13 cellular contexts compared by ENCODE assay signal in the genomic region with DNA sequence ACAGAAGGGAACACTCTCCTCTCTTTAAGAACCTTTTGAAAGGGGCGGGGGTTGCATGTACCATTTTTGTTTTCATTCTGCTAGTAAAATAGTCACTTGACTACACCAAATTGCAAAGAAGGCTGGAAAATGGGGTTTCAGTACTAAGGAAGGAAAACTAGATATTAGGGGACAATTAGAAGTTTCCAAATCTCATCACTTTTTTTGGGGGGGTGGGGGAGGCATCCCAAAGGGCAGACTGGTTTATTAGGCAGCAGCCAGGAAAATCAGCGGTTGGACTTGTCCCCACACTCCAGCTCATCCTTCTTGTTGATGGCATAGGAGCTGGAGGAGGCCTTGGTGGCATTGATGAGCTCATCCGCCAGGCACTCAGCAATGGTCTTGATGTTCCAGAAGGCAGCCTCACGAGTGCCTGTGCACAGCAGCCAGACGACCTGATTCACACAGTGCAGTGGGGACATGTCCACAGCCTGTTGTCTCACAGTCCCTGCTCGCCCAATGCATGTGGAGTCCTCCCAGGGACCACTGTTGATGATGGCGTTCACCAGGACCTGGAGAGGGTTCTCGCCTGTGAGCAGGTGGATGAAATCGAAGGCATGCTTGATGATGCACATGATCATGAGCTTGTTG. TPM values are rescaled to one million over a fixed set of nuclear protein-coding genes. Genes with fewer than 3 reads are reported as not detected.
A peak's percentile ranks its signal among the peaks of the same experiment; 100 is the strongest.
DNase-seq lines count a peak whose midpoint lies in the region; ATAC-seq and TF ChIP-seq lines count a peak whose summit lies in the region.
"Had no signal": no experiment of that assay in that cellular context is flagged by ENCODE, and none has a peak within 500 bp of the region (broad histone marks: within the 10 kb centered on the region; RNA-seq: fewer than 3 reads in every experiment).

No MANE protein-coding gene starts in this region.

- peak overlapping the region; percentile 78 for H2BK15ac ChIP-seq in neuronal stem cell (ENCODE audit: low read length)

- no peak for ATAC-seq in HG03159 (IDR thresholded peaks at IDR 0.05; ENCODE audit: unreplicated experiment)
- ATAC-seq: gastroesophageal sphincter had no signal

- no TSS peak for BruUV-seq in OCI-LY7 (replicated peaks; lab: Mats Ljungman, UMichigan)

- peaks cover 5% of the 10 kb centered on the region for H3K79me1 ChIP-seq in neuronal stem cell (ENCODE audit: low read depth, low read length)

- no peaks in the 10 kb centered on the region for H3K9me3 ChIP-seq in Karpas-422 (ENCODE audit: low read length)
- H3K9me3 ChIP-seq in neuronal stem cell (replicated peaks in 1 of 2; ENCODE audit: control insufficient read depth in 2 of 2, insufficient read depth in 1 of 2, low read depth in 1 of 2, low read length in 2 of 2) = no peaks in the 10 kb centered on the region
- no peaks in the 10 kb centered on the region for H3K9me3 ChIP-seq in OCI-LY7 (ENCODE audit: low read length)
- H3K9me3 ChIP-seq: gastroesophageal sphincter, neutrophil had no signal

- no peak overlapping the region for H3K18ac ChIP-seq in neuronal stem cell (ENCODE audit: low read length)

- H4K8ac ChIP-seq in neuronal stem cell (ENCODE audit: low read depth, low read length) = no peak overlapping the region

- peak overlapping the region; percentile 22 for H3K23ac ChIP-seq in neuronal stem cell (ENCODE audit: low read depth, low read length, poor library complexity)

- H4K91ac ChIP-seq in neuronal stem cell (ENCODE audit: low read depth, low read length, poor library complexity) = no peak overlapping the region

- peaks cover 15% of the 10 kb centered on the region for H3K4me1 Mint-ChIP-seq in activated CD4-positive, alpha-beta T cell treated with anti-CD3 and anti-CD28 coated beads, Interleukin-2, amount 10 ng/mL, durations not matched to agents 24 days and 14 days

- H3K4me2 ChIP-seq in Karpas-422 (ENCODE audit: low read depth, low read length, poor library complexity, severe bottlenecking) = peak overlapping the region; percentile 88
- H3K4me2 ChIP-seq in neuronal stem cell (ENCODE audit: insufficient read depth, low read length, poor library complexity, severe bottlenecking) = no peak overlapping the region
- no peak overlapping the region for H3K4me2 ChIP-seq in OCI-LY7 (ENCODE audit: low read length)

- H3K4me3 ChIP-seq in Karpas-422 (ENCODE audit: low read length) (no peak overlapping the region), neuronal stem cell (ENCODE audit: low read length in 2 of 2) (peak overlapping the region in 1 of 2 donors; percentile 64), OCI-LY7 (ENCODE audit: low read depth, low read length, poor library complexity, severe bottlenecking) (no peak overlapping the region)

- H3K36me3 Mint-ChIP-seq in activated CD4-positive, alpha-beta T cell treated with anti-CD3 and anti-CD28 coated beads, Interleukin-2, amount 10 ng/mL, durations not matched to agents 24 days and 14 days (ENCODE audit: low read depth) = no peaks in the 10 kb centered on the region

- DNase-seq in activated CD4-positive, alpha-beta T cell treated with anti-CD3 and anti-CD28 coated beads, Interleukin-2, amount 10 ng/mL, durations not matched to agents 24 days and 14 days = no peak
- DNase-seq in activated CD4-positive, alpha-beta T cell treated with anti-CD3 and anti-CD28 coated beads, Interleukin-2, amount 50 U/mL, for 4 hours = no peak
- no peak for DNase-seq in Karpas-422
- DNase-seq in dedifferentiated amniotic fluid mesenchymal stem cell (ENCODE audit: extremely low spot score) = peak; percentile 12
- DNase-seq in neuronal stem cell (ENCODE audit: low spot score) = no peak
- no peak for DNase-seq in OCI-LY7 (ENCODE audit: low spot score)
- DNase-seq in DMS79 (lab: John Stamatoyannopoulos, UW) = no peak
- DNase-seq: DMS 273 treated with DMSO at 0.1 percent for 48 hours; effector memory CD4-positive, alpha-beta T cell; MV-4-11 had no signal

- H3K27ac Mint-ChIP-seq in activated CD4-positive, alpha-beta T cell treated with anti-CD3 and anti-CD28 coated beads, Interleukin-2, amount 10 ng/mL, durations not matched to agents 24 days and 14 days = no peak overlapping the region

- H3K27me3 ChIP-seq in Karpas-422 (ENCODE audit: low read length) (no peaks in the 10 kb centered on the region), neuronal stem cell (ENCODE audit: control insufficient read depth in 3 of 3, insufficient read depth in 3 of 3, low read depth in 1 of 3, low read length in 3 of 3) (no peaks in the 10 kb centered on the region)
- H3K27me3 ChIP-seq: gastroesophageal sphincter, neutrophil had no signal

- H3K4ac ChIP-seq in neuronal stem cell (ENCODE audit: low read length) = no peak overlapping the region

- H3K9me2 ChIP-seq in Karpas-422 (replicated peaks; ENCODE audit: insufficient read depth, low read length) = no peaks in the 10 kb centered on the region
- no peaks in the 10 kb centered on the region for H3K9me2 ChIP-seq in OCI-LY7 (ENCODE audit: insufficient read depth, low read length)

- H2AFZ ChIP-seq in Karpas-422 (ENCODE audit: low read length) = no peak overlapping the region
- no peak overlapping the region for H2AFZ ChIP-seq in neuronal stem cell (ENCODE audit: low read length)
- H2AFZ ChIP-seq in OCI-LY7 (ENCODE audit: low read length) = no peak overlapping the region

- TF ChIP-seq CTCF in OCI-LY7 (conservative IDR thresholded peaks at IDR 0.05; ENCODE audit: low read length) = no peak

- H3K4me1 ChIP-seq in Karpas-422 (ENCODE audit: low read length) (peaks cover 13% of the 10 kb centered on the region), neuronal stem cell (ENCODE audit: control insufficient read depth in 2 of 2, insufficient read depth in 1 of 2, low read depth in 1 of 2, low read length in 2 of 2) (peaks cover 0 to 6% of the 10 kb centered on the region in 2 donors), OCI-LY7 (ENCODE audit: insufficient read depth, low read length, poor library complexity, severe bottlenecking) (peaks cover 14% of the 10 kb centered on the region)

- no peak overlapping the region for H2AK5ac ChIP-seq in neuronal stem cell (ENCODE audit: low read depth, low read length)

- intact Hi-C loops in activated CD4-positive, alpha-beta T cell treated with anti-CD3 and anti-CD28 coated beads, Interleukin-2, amount 10 ng/mL, durations not matched to agents 24 days and 14 days (cut with micrococcal nuclease) = loop anchor here (10.0 kb wide), 1 partner anchor 707 kb away; a partner anchor contains a TSS
- intact Hi-C loops in OCI-LY7 (cut with micrococcal nuclease; ENCODE audit: unreplicated experiment) = no loop called here

- H3K79me2 ChIP-seq in Karpas-422 (ENCODE audit: low read length) = peaks cover 25% of the 10 kb centered on the region
- H3K79me2 ChIP-seq in OCI-LY7 (ENCODE audit: insufficient read depth, low read depth, low read length) = peaks cover 8% of the 10 kb centered on the region; the same call in 1 of the 2 replicates

- H3K9me3 Mint-ChIP-seq in activated CD4-positive, alpha-beta T cell treated with anti-CD3 and anti-CD28 coated beads, Interleukin-2, amount 10 ng/mL, durations not matched to agents 24 days and 14 days = no peaks in the 10 kb centered on the region

- no peak overlapping the region for H2BK5ac ChIP-seq in neuronal stem cell (ENCODE audit: low read length)

- CTCF ChIA-PET in OCI-LY7 (lab: Charles Lee; ENCODE audit: unreplicated experiment) = no interaction called here

- no peak overlapping the region for H2BK12ac ChIP-seq in neuronal stem cell (ENCODE audit: low read length)

- H3K36me3 ChIP-seq in Karpas-422 (ENCODE audit: insufficient read depth, low read length) (no peaks in the 10 kb centered on the region), neuronal stem cell (replicated peaks in 1 of 2; ENCODE audit: control insufficient read depth in 2 of 2, insufficient read depth in 2 of 2, low read length in 2 of 2) (peaks cover 0 to 3% of the 10 kb centered on the region in 2 donors), OCI-LY7 (ENCODE audit: insufficient read depth, low read length) (no peaks in the 10 kb centered on the region)
- H3K36me3 ChIP-seq: gastroesophageal sphincter, neutrophil had no signal

- H2BK120ac ChIP-seq in neuronal stem cell (ENCODE audit: low read depth, low read length) = no peak overlapping the region

- no peaks in the 10 kb centered on the region for H4K20me1 ChIP-seq in Karpas-422 (ENCODE audit: insufficient read depth, low read depth, low read length)
- H4K20me1 ChIP-seq in OCI-LY7 (ENCODE audit: insufficient read depth, low read length) = no peaks in the 10 kb centered on the region

- no peak overlapping the region for H3K27ac ChIP-seq in Karpas-422 (ENCODE audit: low read length)
- H3K27ac ChIP-seq in neuronal stem cell (replicated peaks; ENCODE audit: low read length) = no peak overlapping the region
- H3K27ac ChIP-seq in OCI-LY7 (ENCODE audit: low read depth, low read length, poor library complexity, severe bottlenecking) = no peak overlapping the region
- H3K27ac ChIP-seq: neutrophil had no signal

- H3K27me3 Mint-ChIP-seq in activated CD4-positive, alpha-beta T cell treated with anti-CD3 and anti-CD28 coated beads, Interleukin-2, amount 10 ng/mL, durations not matched to agents 24 days and 14 days = peaks cover 14% of the 10 kb centered on the region

- no peak overlapping the region for H3K14ac ChIP-seq in neuronal stem cell (ENCODE audit: low read length)

- no CpG with 5 or more reads among the region's 9 CpGs for WGBS in neuronal stem cell (ENCODE audit: extremely low coverage in 2 of 2, insufficient read length in 2 of 2, insufficient replicate concordance in 1 of 2), 2 donors

- POLR2A ChIA-PET in OCI-LY7 (lab: Charles Lee) = interaction anchor here (0.7 to 4.1 kb wide), 4 partner anchors 9 to 39 kb away, joined by 3 to 43 read pairs (median 6); a partner anchor contains a TSS

- H3K9ac ChIP-seq in Karpas-422 (ENCODE audit: low read length) = no peak overlapping the region
- no peak overlapping the region for H3K9ac ChIP-seq in neuronal stem cell (ENCODE audit: low read depth, low read length, poor library complexity)

- peak overlapping the region; percentile 93 for H3K4me3 Mint-ChIP-seq in activated CD4-positive, alpha-beta T cell treated with anti-CD3 and anti-CD28 coated beads, Interleukin-2, amount 10 ng/mL, durations not matched to agents 24 days and 14 days

RNA-seq across cellular contexts. Expression of a gene that starts 1.7 kb away (rescaled TPM):
- 14.4 and 16.4 TPM in 2 replicates for total RNA-seq in activated CD4-positive, alpha-beta T cell treated with anti-CD3 and anti-CD28 coated beads, Interleukin-2, amount 10 ng/mL, durations not matched to agents 24 days and 14 days
- total RNA-seq in Karpas-422 (2014; rRNA removed; shearing (Covaris generic); ENCODE audit: low replicate concordance) = 39.9 and 57.5 TPM in 2 replicates
- 10.9 TPM for polyA plus RNA-seq in neuronal stem cell (2013, experiment 1 of 2)
- 10.7 TPM for polyA plus RNA-seq in neuronal stem cell (2013, experiment 2 of 2)
- total RNA-seq in OCI-LY7 (2014; rRNA removed; shearing (Covaris generic)) = 18.9 and 30.3 TPM in 2 replicates
- total RNA-seq in OCI-LY7 (2022) = 24.4 and 25.0 TPM in 2 replicates

RNA-seq across cellular contexts. Expression of a gene that starts 10.1 kb away (rescaled TPM):
- total RNA-seq in activated CD4-positive, alpha-beta T cell treated with anti-CD3 and anti-CD28 coated beads, Interleukin-2, amount 10 ng/mL, durations not matched to agents 24 days and 14 days = 0.09 and 0.12 TPM in 2 replicates
- 0.22 and 0.25 TPM in 2 replicates for total RNA-seq in Karpas-422 (2014; rRNA removed; shearing (Covaris generic); ENCODE audit: low replicate concordance)
- 2.7 TPM for polyA plus RNA-seq in neuronal stem cell (2013, experiment 1 of 2)
- 3.0 TPM for polyA plus RNA-seq in neuronal stem cell (2013, experiment 2 of 2)
- total RNA-seq in OCI-LY7 (2014; rRNA removed; shearing (Covaris generic)) = 0.44 and 1.3 TPM in 2 replicates
- 0.95 and 1.1 TPM in 2 replicates for total RNA-seq in OCI-LY7 (2022)
